ENCODE assay signal across 30 cellular contexts in the genomic region with DNA sequence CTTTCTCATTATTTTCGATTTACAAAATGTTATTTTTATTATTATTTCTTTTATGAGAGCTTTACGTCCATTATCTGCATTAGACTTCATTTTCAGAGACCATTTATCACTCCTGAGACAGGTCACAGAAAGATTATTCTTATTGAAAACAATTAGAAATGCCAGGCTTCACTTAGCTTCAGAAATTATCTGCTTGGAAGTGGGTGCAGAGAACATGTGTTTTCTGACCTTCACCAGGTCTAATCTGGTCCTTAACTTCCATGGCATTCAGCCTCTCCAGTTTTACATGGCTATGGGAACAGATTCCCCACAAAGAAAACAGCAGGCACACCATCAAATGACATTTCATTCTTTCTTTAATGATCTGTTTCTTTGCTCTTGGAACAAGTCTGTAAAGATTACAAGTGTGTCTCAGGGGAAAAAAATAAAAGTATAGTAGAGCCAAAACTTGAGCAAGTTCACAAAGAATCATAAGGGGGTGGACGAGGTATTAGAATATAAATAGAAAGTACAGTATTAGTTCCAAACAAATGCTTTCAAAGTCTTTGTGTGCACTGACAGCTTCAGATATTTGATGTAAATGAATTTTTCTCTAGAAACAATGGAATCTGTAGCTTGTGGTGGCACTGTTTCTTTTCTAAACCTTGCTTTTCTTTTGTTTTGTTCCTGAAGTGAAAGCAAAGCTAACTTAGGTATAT.
"Had no signal": no experiment of that assay in that cellular context is flagged by ENCODE, and none has a peak within 500 bp of the region (broad histone marks: within the 10 kb centered on the region; RNA-seq: fewer than 3 reads in every experiment).

No MANE protein-coding gene starts in this region.

- DNase-seq: activated CD4-positive, alpha-beta T cell treated with anti-CD3 and anti-CD28 coated beads for 36 hours; activated CD4-positive, alpha-beta T cell treated with anti-CD3 and anti-CD28 coated beads, Interleukin-2, amount 10 ng/mL, durations not matched to agents 7 days and 5 days; activated CD4-positive, alpha-beta T cell treated with anti-CD3 and anti-CD28 coated beads, Interleukin-2, amount 50 U/mL, for 48 hours; activated CD8-positive, alpha-beta memory T cell treated with anti-CD3 and anti-CD28 coated beads, Interleukin-2, amount 50 U/mL, for 4 hours; activated CD8-positive, alpha-beta T cell treated with anti-CD3 and anti-CD28 coated beads, Interleukin-2, amount 10 ng/mL, durations not matched to agents 7 days and 5 days; activated gamma-delta T cell treated with Interleukin-2 at 50 U/mL for 16 hours; activated naive CD4-positive, alpha-beta T cell treated with anti-CD3 and anti-CD28 coated beads for 36 hours; activated T-cell treated with anti-CD3 and anti-CD28 coated beads for 4 hours; activated T-cell treated with anti-CD3 and anti-CD28 coated beads, Interleukin-2, amount 50 U/mL, for 4 hours; adrenal gland; body of pancreas; central memory CD4-positive, alpha-beta T cell; NCI-H1048; NCI-H1105 treated with DMSO at 0.1 percent for 48 hours; NCI-H1436 treated with DMSO at 0.1 percent for 48 hours; NCI-H1694 treated with DMSO at 0.1 percent for 48 hours; NCI-H2029 treated with DMSO at 0.1 percent for 48 hours; NCI-H2107; NCI-H226; NCI-H446 treated with DMSO at 0.1 percent for 48 hours; NCI-H524; NCI-H69; NCI-H82; SIG-M5 had no signal

- H3K4me1 ChIP-seq: adrenal gland, body of pancreas, breast epithelium had no signal

- ATAC-seq: activated CD4-positive, alpha-beta T cell treated with anti-CD3 and anti-CD28 coated beads for 36 hours; activated CD4-positive, CD25-positive, alpha-beta regulatory T cell treated with anti-CD3 and anti-CD28 coated beads, Interleukin-2, amount 50 U/mL, for 24 hours; activated CD8-positive, alpha-beta T cell treated with anti-CD3 and anti-CD28 coated beads, Interleukin-2, amount 10 ng/mL, durations not matched to agents 7 days and 5 days; activated naive CD4-positive, alpha-beta T cell treated with anti-CD3 and anti-CD28 coated beads, Interleukin-2, amount 50 U/mL, for 72 hours; activated T-cell treated with anti-CD3 and anti-CD28 coated beads, Interleukin-2, amount 50 U/mL, for 4 hours; body of pancreas; K562; Panc1; WTC11 had no signal

- H3K4me3 ChIP-seq: adrenal gland, body of pancreas, breast epithelium, K562 had no signal

- H3K36me3 ChIP-seq: adrenal gland, breast epithelium had no signal

- H3K9me3 ChIP-seq: adrenal gland had no signal

- H3K27me3 ChIP-seq: adrenal gland, body of pancreas, breast epithelium had no signal
